1 cellular context compared by ENCODE assay signal in genomic region chr4:1359161-1359535, GRCh38.
TF ChIP-seq lines count a peak whose summit lies in the region.

No MANE protein-coding gene starts in this region.

TF ChIP-seq in WTC11, 78 proteins besides CTCF, POLR2A, EP300 and RAD21 (continued from another document):
- no peak for TF ChIP-seq ETV6 (CRISPR knock-in tag; IDR thresholded peaks at IDR 0.05)
- TF ChIP-seq ZNF219 (CRISPR knock-in tag; IDR thresholded peaks at IDR 0.05; ENCODE audit: borderline replicate concordance): no peak
- TF ChIP-seq NFE2L1 (CRISPR knock-in tag; IDR thresholded peaks at IDR 0.05): no peak
- no peak for TF ChIP-seq KAT7 (CRISPR knock-in tag; IDR thresholded peaks at IDR 0.05; ENCODE audit: borderline replicate concordance)
- no peak for TF ChIP-seq ZNF416 (CRISPR knock-in tag; IDR thresholded peaks at IDR 0.05)
- no peak for TF ChIP-seq NFATC4 (CRISPR knock-in tag; IDR thresholded peaks at IDR 0.05)
- no peak for TF ChIP-seq AR (CRISPR knock-in tag; IDR thresholded peaks at IDR 0.05)
- no peak for TF ChIP-seq ZNF232 (CRISPR knock-in tag; IDR thresholded peaks at IDR 0.05)
